Comparison of ENCODE assay signal across 8 cellular contexts in genomic region chr1:8477199-8477982, GRCh38.
DNase-seq lines count a peak whose midpoint lies in the region; ATAC-seq and TF ChIP-seq lines count a peak whose summit lies in the region.

No MANE protein-coding gene starts in this region.

- H2AFZ ChIP-seq in OCI-LY1 (ENCODE audit: low read length): no peak overlapping the region

- intact Hi-C loops in right cardiac atrium (cut with DNase I): no loop called here

- H3K79me2 ChIP-seq in OCI-LY1 (ENCODE audit: insufficient read depth, low read length): no peaks in the 10 kb centered on the region

- H3K36me3 ChIP-seq in OCI-LY1 (ENCODE audit: insufficient read depth, low read length): no peaks in the 10 kb centered on the region

- H3K9ac ChIP-seq in OCI-LY1 (ENCODE audit: low read length): peak overlapping the region; percentile 35; the same call in 1 of the 2 replicates

- H3K4me2 ChIP-seq in OCI-LY1 (ENCODE audit: low read length): peak overlapping the region; percentile 61

- H3K9me3 ChIP-seq in OCI-LY1 (ENCODE audit: low read length): no peaks in the 10 kb centered on the region
- H3K9me3 ChIP-seq in right cardiac atrium (ENCODE audit: control insufficient read depth, low read length): no peaks in the 10 kb centered on the region

- TF ChIP-seq CTCF in OCI-LY1 (IDR thresholded peaks at IDR 0.05; ENCODE audit: low read length): no peak

- H3K9me2 ChIP-seq in OCI-LY1 (ENCODE audit: low read depth, low read length): no peaks in the 10 kb centered on the region

- peaks cover 61% of the 10 kb centered on the region for H3K4me1 ChIP-seq in OCI-LY1 (ENCODE audit: insufficient read depth, low read length, severe bottlenecking)
- peaks cover 4% of the 10 kb centered on the region for H3K4me1 ChIP-seq in right cardiac atrium (ENCODE audit: control insufficient read depth, insufficient read depth, low read length)

- H3F3A ChIP-seq in OCI-LY1 (ENCODE audit: insufficient read depth, low read length): peaks cover 6% of the 10 kb centered on the region; the same call in 1 of the 2 replicates

- H3K27ac ChIP-seq in OCI-LY1 (ENCODE audit: low read depth, low read length, poor library complexity, severe bottlenecking) (peak overlapping the region; percentile 84), right cardiac atrium (ENCODE audit: low read length) (no peak overlapping the region)

- WGBS in right cardiac atrium: 63% methylated on average over 8 of the region's 8 CpGs

- peak; percentile 63 for DNase-seq in GM04504 (ENCODE audit: low read depth)
- no peak for DNase-seq in right cardiac atrium
- no peak for DNase-seq in NK-92 treated with Interleukin-12 subunit alpha and Interleukin-12 subunit beta, amount 100 ng/mL, for 24 hours (lab: John Stamatoyannopoulos, UW)
- no peak for DNase-seq in C1 segment of cervical spinal cord (lab: John Stamatoyannopoulos, UW)
- no peak for DNase-seq in activated effector memory CD4-positive, alpha-beta T cell treated with anti-CD3 and anti-CD28 coated beads, Interleukin-2, amount 50 U/mL, for 16 hours

- no peaks in the 10 kb centered on the region for H4K20me1 ChIP-seq in OCI-LY1 (ENCODE audit: insufficient read depth, low read length)

- H3K4me3 ChIP-seq in OCI-LY1 (ENCODE audit: low read depth, low read length, poor library complexity, severe bottlenecking) (no peak overlapping the region), right cardiac atrium (ENCODE audit: low read length) (no peak overlapping the region)

- ATAC-seq in GM21576 (IDR thresholded peaks at IDR 0.05; ENCODE audit: unreplicated experiment): peak; percentile 57
- ATAC-seq in right cardiac atrium: peak; percentile 23 to 39
- ATAC-seq in HG03039 (IDR thresholded peaks at IDR 0.05; ENCODE audit: unreplicated experiment): no peak

- H3K27me3 ChIP-seq in OCI-LY1 (ENCODE audit: insufficient read depth, low read length) (no peaks in the 10 kb centered on the region), right cardiac atrium (ENCODE audit: control insufficient read depth, insufficient read depth) (no peaks in the 10 kb centered on the region)
